Comparison of ENCODE assay signal across 16 cellular contexts in the genomic region with DNA sequence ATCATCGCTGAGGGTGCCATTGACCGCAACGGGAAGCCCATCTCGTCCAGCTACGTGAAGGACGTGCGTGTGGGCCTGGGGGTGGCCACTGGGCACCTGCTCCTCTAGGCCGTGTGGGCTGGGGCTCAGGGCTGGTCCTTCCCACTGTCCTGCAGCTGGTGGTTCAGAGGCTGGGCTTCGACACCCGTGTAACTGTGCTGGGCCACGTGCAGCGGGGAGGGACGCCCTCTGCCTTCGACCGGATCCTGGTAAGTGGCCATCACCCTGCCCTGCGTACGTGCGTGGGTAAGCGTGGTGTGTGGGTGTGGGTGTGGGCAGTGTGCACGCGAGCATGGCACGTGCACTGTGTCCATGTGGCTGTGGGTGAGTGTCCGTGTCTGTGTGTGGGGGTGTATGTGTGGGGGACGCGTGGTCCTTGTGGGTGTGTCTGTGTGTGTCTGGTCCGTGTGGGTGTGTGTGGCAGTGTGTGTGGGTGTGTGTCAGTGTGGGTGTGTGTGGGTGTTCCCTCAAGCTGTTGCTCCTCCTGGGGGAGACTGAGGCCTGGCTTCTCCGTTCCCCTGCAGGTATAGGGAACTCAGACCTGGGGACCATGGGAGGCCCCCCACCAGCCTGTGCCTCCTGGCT. TPM values are rescaled to one million over a fixed set of nuclear protein-coding genes. Genes with fewer than 3 reads are reported as not detected.
DNase-seq lines count a peak whose midpoint lies in the region; FAIRE-seq and TF ChIP-seq lines count a peak whose summit lies in the region.
"Had no signal": no experiment of that assay in that cellular context is flagged by ENCODE, and none has a peak within 500 bp of the region (broad histone marks: within the 10 kb centered on the region; RNA-seq: fewer than 3 reads in every experiment).

No MANE protein-coding gene starts in this region.

- H3K27ac ChIP-seq in HEK293 (ENCODE audit: extremely low read depth, low read depth, low read length): 0 out of 2 replicates have a peak overlapping the region, but pooled peaks have one; percentile 46
- H3K27ac ChIP-seq: brain microvascular endothelial cell, parathyroid adenoma, skin epidermis, upper lobe of right lung had no signal

- no peak for TF ChIP-seq CTCF in HEK293 (tag by site-specific recombination; IDR thresholded peaks at IDR 0.05)
- TF ChIP-seq CTCF in bronchial epithelial cell (IDR thresholded peaks at IDR 0.05; ENCODE audit: insufficient read depth, low read length, severe bottlenecking): no peak

- H3K36me3 ChIP-seq in HEK293 (ENCODE audit: control insufficient read depth in 2 of 2, insufficient read depth in 1 of 2, low read length in 2 of 2) (peaks cover 3 to 91% of the 10 kb centered on the region in 2 experiments; a peak in 2 of 3 replicates), bronchial epithelial cell (ENCODE audit: control insufficient read depth, insufficient read depth, low read length) (peaks cover 47% of the 10 kb centered on the region)

- DNase-seq in bronchial epithelial cell (ENCODE audit: low read depth) (no peak), NCI-H526 (lab: John Stamatoyannopoulos, UW) (no peak), mesenteric fat pad (ENCODE audit: low spot score) (no peak)
- DNase-seq: activated B cell treated with CpG ODN at 0.5 μM for 24 hours; activated naive CD4-positive, alpha-beta T cell treated with Interleukin-2 at 50 U/mL for 16 hours; brain microvascular endothelial cell; COR-L47; NCI-H146; NCI-H345; Right ventricle myocardium superior; upper lobe of right lung had no signal

- H3K27me3 ChIP-seq in bronchial epithelial cell (ENCODE audit: control insufficient read depth, insufficient read depth, low read length): no peaks in the 10 kb centered on the region
- H3K27me3 ChIP-seq: brain microvascular endothelial cell, upper lobe of right lung had no signal

- CTCF ChIA-PET in HEK293 (lab: Yijun Ruan, JAX): interaction anchor here (1.0 to 1.4 kb wide), 2 partner anchors 12 to 19 kb away, joined by 6 to 7 read pairs; no protein-coding TSS in a partner anchor

- H3K9me3 ChIP-seq in HEK293 (ENCODE audit: control insufficient read depth, insufficient read depth, low read depth, low read length): no peaks in the 10 kb centered on the region
- H3K9me3 ChIP-seq: upper lobe of right lung had no signal

- POLR2A ChIA-PET in HEK293 (lab: Yijun Ruan, JAX): no interaction called here

- H3K4me3 ChIP-seq in HEK293 (ENCODE audit: low read depth, low read length) (no peak overlapping the region), bronchial epithelial cell (ENCODE audit: low read depth, low read length) (no peak overlapping the region)
- H3K4me3 ChIP-seq: skin epidermis, upper lobe of right lung had no signal

- H3K4me1 ChIP-seq in HEK293 (ENCODE audit: control insufficient read depth, insufficient read depth, low read length): no peaks in the 10 kb centered on the region
- H3K4me1 ChIP-seq: parathyroid adenoma, upper lobe of right lung had no signal

- peak; percentile 72 for FAIRE-seq in bronchial epithelial cell (lab: Jason Lieb, UNC)

TF ChIP-seq in HEK293, 187 proteins besides CTCF, POLR2A, EP300 and RAD21 (continues in another document):
- TF ChIP-seq PRDM1 (tag by site-specific recombination; IDR thresholded peaks at IDR 0.05) (no peak), ZNF768 (tag by site-specific recombination; IDR thresholded peaks at IDR 0.05) (no peak), ZNF416 (tag by site-specific recombination; IDR thresholded peaks at IDR 0.05) (no peak), YY1 (tag by site-specific recombination; IDR thresholded peaks at IDR 0.05) (no peak), PRDM10 (tag by site-specific recombination; IDR thresholded peaks at IDR 0.05) (no peak), ZNF830 (tag by site-specific recombination; IDR thresholded peaks at IDR 0.05; ENCODE audit: low read depth) (no peak), ZNF488 (tag by site-specific recombination; IDR thresholded peaks at IDR 0.05) (no peak), KLF17 (tag by site-specific recombination; IDR thresholded peaks at IDR 0.05) (no peak), ZNF776 (tag by site-specific recombination; IDR thresholded peaks at IDR 0.05; ENCODE audit: borderline replicate concordance) (no peak), KLF16 (tag by site-specific recombination; IDR thresholded peaks at IDR 0.05) (no peak), ZNF138 (tag by site-specific recombination; IDR thresholded peaks at IDR 0.05; ENCODE audit: borderline replicate concordance) (no peak), BCL11B (tag by site-specific recombination; IDR thresholded peaks at IDR 0.05; ENCODE audit: low read depth) (no peak), EGR2 (tag by site-specific recombination; IDR thresholded peaks at IDR 0.05; ENCODE audit: low read depth) (peak; percentile 100), GFI1B (tag by site-specific recombination; IDR thresholded peaks at IDR 0.05) (no peak)
- TF ChIP-seq, protein P1, sequence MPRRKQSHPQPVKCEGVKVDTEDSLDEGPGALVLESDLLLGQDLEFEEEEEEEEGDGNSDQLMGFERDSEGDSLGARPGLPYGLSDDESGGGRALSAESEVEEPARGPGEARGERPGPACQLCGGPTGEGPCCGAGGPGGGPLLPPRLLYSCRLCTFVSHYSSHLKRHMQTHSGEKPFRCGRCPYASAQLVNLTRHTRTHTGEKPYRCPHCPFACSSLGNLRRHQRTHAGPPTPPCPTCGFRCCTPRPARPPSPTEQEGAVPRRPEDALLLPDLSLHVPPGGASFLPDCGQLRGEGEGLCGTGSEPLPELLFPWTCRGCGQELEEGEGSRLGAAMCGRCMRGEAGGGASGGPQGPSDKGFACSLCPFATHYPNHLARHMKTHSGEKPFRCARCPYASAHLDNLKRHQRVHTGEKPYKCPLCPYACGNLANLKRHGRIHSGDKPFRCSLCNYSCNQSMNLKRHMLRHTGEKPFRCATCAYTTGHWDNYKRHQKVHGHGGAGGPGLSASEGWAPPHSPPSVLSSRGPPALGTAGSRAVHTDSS (tag by site-specific recombination; IDR thresholded peaks at IDR 0.05): no peak

RNA-seq across cellular contexts. Expression of gene PFKL, which starts 16.5 kb away (rescaled TPM):
- total RNA-seq in bronchial epithelial cell (148 and 228 TPM in 2 replicates), mesenteric fat pad (113 TPM)

RNA-seq across cellular contexts. Expression of gene CFAP410, which starts 22.8 kb away (rescaled TPM):
- total RNA-seq in bronchial epithelial cell: 5.4 and 6.1 TPM in 2 replicates
- total RNA-seq in mesenteric fat pad: 17.4 TPM

RNA-seq across cellular contexts. Expression of gene AIRE, which starts 30.7 kb away (rescaled TPM):
- total RNA-seq in bronchial epithelial cell (not detected in 2 replicates), mesenteric fat pad (not detected)
- total RNA-seq: activated B cell treated with CpG ODN at 0.5 μM for 24 hours, LHCN-M2, Right ventricle myocardium superior, upper lobe of right lung had no signal

RNA-seq across cellular contexts. Expression of gene TRPM2, which starts 37.0 kb away (rescaled TPM):
- total RNA-seq in bronchial epithelial cell (under 0.01 TPM in 1 of 2 replicates, not detected in the other), mesenteric fat pad (12.0 TPM)
- total RNA-seq: LHCN-M2 had no signal

RNA-seq across cellular contexts. Expression of gene DNMT3L, which starts 54.7 kb away (rescaled TPM):
- not detected in 2 replicates for total RNA-seq in bronchial epithelial cell
- not detected for total RNA-seq in mesenteric fat pad
- total RNA-seq: activated B cell treated with CpG ODN at 0.5 μM for 24 hours; LHCN-M2; Right ventricle myocardium superior; T-helper 1 cell treated with Interleukin-12 subunit alpha and Interleukin-12 subunit beta and Interleukin-4 antibody, amounts not matched to agents 30 ng/mL and 1 ng/mL, for 36 hours; upper lobe of right lung had no signal
